In the genomic region with DNA sequence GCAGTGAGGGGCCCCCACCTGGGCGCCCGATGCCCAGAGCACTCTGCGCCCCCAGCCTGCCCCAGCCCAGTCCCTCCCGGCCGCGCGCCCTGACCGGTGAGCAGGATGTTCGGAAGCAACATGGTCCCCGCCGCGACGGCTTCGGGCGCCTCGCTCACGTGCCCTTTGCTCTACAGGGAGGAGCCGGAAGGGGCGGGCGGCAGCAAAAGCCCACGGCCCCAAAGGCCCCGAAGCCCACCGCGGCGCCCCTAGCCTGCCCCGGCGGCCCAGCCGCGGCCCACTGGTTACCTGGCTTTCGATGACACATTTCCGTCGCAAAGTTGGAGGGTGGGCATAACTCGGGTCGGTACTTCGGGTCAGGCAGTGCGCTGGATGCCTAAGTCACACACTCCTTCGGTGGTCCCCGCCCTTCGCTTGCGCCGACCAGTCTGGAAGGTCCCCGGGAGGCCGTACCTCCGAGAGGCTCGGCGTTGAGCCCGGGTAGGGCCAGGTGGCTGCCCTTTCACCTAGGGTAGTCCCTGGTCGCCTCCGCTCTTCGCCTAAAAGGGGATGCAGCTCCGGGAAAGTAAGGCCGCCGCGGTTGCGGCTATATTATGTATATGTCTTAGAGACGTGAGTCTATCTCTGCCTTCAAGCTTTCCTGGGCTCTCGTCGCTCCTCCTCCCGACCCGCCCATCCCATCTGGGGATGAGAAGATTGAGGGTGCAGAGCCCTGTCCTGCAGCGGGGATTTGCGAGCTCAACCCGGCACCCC, we compare ENCODE assay signal across 1 cellular context.
TF ChIP-seq lines count a peak whose summit lies in the region.

A gene (minus strand): TSS at position 152 of the 753 bp plus-strand sequence. CDS start 30 bp downstream, at position 122.
A gene with protein sequence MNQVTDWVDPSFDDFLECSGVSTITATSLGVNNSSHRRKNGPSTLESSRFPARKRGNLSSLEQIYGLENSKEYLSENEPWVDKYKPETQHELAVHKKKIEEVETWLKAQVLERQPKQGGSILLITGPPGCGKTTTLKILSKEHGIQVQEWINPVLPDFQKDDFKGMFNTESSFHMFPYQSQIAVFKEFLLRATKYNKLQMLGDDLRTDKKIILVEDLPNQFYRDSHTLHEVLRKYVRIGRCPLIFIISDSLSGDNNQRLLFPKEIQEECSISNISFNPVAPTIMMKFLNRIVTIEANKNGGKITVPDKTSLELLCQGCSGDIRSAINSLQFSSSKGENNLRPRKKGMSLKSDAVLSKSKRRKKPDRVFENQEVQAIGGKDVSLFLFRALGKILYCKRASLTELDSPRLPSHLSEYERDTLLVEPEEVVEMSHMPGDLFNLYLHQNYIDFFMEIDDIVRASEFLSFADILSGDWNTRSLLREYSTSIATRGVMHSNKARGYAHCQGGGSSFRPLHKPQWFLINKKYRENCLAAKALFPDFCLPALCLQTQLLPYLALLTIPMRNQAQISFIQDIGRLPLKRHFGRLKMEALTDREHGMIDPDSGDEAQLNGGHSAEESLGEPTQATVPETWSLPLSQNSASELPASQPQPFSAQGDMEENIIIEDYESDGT (plus strand): TSS at position 450 of the 753 bp plus-strand sequence. CDS start 2,391 bp downstream, outside the sequence.
A gene with protein sequence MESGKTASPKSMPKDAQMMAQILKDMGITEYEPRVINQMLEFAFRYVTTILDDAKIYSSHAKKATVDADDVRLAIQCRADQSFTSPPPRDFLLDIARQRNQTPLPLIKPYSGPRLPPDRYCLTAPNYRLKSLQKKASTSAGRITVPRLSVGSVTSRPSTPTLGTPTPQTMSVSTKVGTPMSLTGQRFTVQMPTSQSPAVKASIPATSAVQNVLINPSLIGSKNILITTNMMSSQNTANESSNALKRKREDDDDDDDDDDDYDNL (minus strand): TSS at position 152 of the 753 bp plus-strand sequence. CDS start 3,783 bp downstream, outside the sequence.

TF ChIP-seq in WTC11, 78 proteins besides CTCF, POLR2A, EP300 and RAD21 (continued from another document and continues in another):
- TF ChIP-seq, protein P1, sequence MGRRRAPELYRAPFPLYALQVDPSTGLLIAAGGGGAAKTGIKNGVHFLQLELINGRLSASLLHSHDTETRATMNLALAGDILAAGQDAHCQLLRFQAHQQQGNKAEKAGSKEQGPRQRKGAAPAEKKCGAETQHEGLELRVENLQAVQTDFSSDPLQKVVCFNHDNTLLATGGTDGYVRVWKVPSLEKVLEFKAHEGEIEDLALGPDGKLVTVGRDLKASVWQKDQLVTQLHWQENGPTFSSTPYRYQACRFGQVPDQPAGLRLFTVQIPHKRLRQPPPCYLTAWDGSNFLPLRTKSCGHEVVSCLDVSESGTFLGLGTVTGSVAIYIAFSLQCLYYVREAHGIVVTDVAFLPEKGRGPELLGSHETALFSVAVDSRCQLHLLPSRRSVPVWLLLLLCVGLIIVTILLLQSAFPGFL (CRISPR knock-in tag; IDR thresholded peaks at IDR 0.05; ENCODE audit: borderline replicate concordance), result 0 out of 2 replicates have a peak, but pooled peaks have one; percentile 42
- TF ChIP-seq NFYB (CRISPR knock-in tag; conservative IDR thresholded peaks at IDR 0.05; ENCODE audit: low read depth) (0 out of 2 replicates have a peak, but pooled peaks have one; percentile 9), FOXP1 (CRISPR knock-in tag; IDR thresholded peaks at IDR 0.05; ENCODE audit: borderline replicate concordance) (peak; percentile 51), ZNF396 (CRISPR knock-in tag; IDR thresholded peaks at IDR 0.05; ENCODE audit: borderline replicate concordance) (no peak), NFATC4 (CRISPR knock-in tag; IDR thresholded peaks at IDR 0.05) (no peak), EMX1 (CRISPR knock-in tag; IDR thresholded peaks at IDR 0.05) (no peak), FOXK1 (CRISPR knock-in tag; IDR thresholded peaks at IDR 0.05) (peak; percentile 82), ESRRA (CRISPR knock-in tag; IDR thresholded peaks at IDR 0.05; ENCODE audit: borderline replicate concordance) (no peak), TCF7 (CRISPR knock-in tag; IDR thresholded peaks at IDR 0.05; ENCODE audit: low read depth) (no peak), TP53 (CRISPR knock-in tag; IDR thresholded peaks at IDR 0.05) (no peak), JUN (CRISPR knock-in tag; IDR thresholded peaks at IDR 0.05) (no peak), GRHL2 (CRISPR knock-in tag; IDR thresholded peaks at IDR 0.05; ENCODE audit: insufficient replicate concordance, severe bottlenecking) (no peak), ETV6 (CRISPR knock-in tag; IDR thresholded peaks at IDR 0.05) (0 out of 2 replicates have a peak, but pooled peaks have one; percentile 57), IRF2 (CRISPR knock-in tag; IDR thresholded peaks at IDR 0.05; ENCODE audit: borderline replicate concordance, low read depth) (no peak), NFE2L1 (CRISPR knock-in tag; IDR thresholded peaks at IDR 0.05) (no peak), TEAD1 (CRISPR knock-in tag; IDR thresholded peaks at IDR 0.05) (peak; percentile 15; the same call in 1 of the 2 replicates), CBFB (CRISPR knock-in tag; IDR thresholded peaks at IDR 0.05; ENCODE audit: low read depth) (no peak), NR3C1 (CRISPR knock-in tag; conservative IDR thresholded peaks at IDR 0.05; ENCODE audit: low read depth) (no peak), KAT7 (CRISPR knock-in tag; IDR thresholded peaks at IDR 0.05; ENCODE audit: borderline replicate concordance) (peak; percentile 37; the same call in 1 of the 2 replicates), MYBL2 (CRISPR knock-in tag; IDR thresholded peaks at IDR 0.05) (peak; percentile 81), PRRX2 (CRISPR knock-in tag; IDR thresholded peaks at IDR 0.05) (no peak), RELA (CRISPR knock-in tag; IDR thresholded peaks at IDR 0.05; ENCODE audit: borderline replicate concordance) (peak; percentile 2; the same call in 1 of the 2 replicates)
- TF ChIP-seq, protein P2, sequence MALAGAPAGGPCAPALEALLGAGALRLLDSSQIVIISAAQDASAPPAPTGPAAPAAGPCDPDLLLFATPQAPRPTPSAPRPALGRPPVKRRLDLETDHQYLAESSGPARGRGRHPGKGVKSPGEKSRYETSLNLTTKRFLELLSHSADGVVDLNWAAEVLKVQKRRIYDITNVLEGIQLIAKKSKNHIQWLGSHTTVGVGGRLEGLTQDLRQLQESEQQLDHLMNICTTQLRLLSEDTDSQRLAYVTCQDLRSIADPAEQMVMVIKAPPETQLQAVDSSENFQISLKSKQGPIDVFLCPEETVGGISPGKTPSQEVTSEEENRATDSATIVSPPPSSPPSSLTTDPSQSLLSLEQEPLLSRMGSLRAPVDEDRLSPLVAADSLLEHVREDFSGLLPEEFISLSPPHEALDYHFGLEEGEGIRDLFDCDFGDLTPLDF (CRISPR knock-in tag; IDR thresholded peaks at IDR 0.05), result no peak
- TF ChIP-seq, protein P3, sequence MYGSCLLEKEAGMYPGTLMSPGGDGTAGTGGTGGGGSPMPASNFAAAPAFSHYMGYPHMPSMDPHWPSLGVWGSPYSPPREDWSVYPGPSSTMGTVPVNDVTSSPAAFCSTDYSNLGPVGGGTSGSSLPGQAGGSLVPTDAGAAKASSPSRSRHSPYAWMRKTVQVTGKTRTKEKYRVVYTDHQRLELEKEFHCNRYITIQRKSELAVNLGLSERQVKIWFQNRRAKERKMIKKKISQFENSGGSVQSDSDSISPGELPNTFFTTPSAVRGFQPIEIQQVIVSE (CRISPR knock-in tag; IDR thresholded peaks at IDR 0.05; ENCODE audit: borderline replicate concordance), result no peak
- TF ChIP-seq, protein P4, sequence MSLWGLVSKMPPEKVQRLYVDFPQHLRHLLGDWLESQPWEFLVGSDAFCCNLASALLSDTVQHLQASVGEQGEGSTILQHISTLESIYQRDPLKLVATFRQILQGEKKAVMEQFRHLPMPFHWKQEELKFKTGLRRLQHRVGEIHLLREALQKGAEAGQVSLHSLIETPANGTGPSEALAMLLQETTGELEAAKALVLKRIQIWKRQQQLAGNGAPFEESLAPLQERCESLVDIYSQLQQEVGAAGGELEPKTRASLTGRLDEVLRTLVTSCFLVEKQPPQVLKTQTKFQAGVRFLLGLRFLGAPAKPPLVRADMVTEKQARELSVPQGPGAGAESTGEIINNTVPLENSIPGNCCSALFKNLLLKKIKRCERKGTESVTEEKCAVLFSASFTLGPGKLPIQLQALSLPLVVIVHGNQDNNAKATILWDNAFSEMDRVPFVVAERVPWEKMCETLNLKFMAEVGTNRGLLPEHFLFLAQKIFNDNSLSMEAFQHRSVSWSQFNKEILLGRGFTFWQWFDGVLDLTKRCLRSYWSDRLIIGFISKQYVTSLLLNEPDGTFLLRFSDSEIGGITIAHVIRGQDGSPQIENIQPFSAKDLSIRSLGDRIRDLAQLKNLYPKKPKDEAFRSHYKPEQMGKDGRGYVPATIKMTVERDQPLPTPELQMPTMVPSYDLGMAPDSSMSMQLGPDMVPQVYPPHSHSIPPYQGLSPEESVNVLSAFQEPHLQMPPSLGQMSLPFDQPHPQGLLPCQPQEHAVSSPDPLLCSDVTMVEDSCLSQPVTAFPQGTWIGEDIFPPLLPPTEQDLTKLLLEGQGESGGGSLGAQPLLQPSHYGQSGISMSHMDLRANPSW (CRISPR knock-in tag; conservative IDR thresholded peaks at IDR 0.05; ENCODE audit: low read depth), result no peak
- TF ChIP-seq, protein P5, sequence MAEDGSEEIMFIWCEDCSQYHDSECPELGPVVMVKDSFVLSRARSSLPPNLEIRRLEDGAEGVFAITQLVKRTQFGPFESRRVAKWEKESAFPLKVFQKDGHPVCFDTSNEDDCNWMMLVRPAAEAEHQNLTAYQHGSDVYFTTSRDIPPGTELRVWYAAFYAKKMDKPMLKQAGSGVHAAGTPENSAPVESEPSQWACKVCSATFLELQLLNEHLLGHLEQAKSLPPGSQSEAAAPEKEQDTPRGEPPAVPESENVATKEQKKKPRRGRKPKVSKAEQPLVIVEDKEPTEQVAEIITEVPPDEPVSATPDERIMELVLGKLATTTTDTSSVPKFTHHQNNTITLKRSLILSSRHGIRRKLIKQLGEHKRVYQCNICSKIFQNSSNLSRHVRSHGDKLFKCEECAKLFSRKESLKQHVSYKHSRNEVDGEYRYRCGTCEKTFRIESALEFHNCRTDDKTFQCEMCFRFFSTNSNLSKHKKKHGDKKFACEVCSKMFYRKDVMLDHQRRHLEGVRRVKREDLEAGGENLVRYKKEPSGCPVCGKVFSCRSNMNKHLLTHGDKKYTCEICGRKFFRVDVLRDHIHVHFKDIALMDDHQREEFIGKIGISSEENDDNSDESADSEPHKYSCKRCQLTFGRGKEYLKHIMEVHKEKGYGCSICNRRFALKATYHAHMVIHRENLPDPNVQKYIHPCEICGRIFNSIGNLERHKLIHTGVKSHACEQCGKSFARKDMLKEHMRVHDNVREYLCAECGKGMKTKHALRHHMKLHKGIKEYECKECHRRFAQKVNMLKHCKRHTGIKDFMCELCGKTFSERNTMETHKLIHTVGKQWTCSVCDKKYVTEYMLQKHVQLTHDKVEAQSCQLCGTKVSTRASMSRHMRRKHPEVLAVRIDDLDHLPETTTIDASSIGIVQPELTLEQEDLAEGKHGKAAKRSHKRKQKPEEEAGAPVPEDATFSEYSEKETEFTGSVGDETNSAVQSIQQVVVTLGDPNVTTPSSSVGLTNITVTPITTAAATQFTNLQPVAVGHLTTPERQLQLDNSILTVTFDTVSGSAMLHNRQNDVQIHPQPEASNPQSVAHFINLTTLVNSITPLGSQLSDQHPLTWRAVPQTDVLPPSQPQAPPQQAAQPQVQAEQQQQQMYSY (CRISPR knock-in tag; IDR thresholded peaks at IDR 0.05), result no peak
- TF ChIP-seq, protein P6, sequence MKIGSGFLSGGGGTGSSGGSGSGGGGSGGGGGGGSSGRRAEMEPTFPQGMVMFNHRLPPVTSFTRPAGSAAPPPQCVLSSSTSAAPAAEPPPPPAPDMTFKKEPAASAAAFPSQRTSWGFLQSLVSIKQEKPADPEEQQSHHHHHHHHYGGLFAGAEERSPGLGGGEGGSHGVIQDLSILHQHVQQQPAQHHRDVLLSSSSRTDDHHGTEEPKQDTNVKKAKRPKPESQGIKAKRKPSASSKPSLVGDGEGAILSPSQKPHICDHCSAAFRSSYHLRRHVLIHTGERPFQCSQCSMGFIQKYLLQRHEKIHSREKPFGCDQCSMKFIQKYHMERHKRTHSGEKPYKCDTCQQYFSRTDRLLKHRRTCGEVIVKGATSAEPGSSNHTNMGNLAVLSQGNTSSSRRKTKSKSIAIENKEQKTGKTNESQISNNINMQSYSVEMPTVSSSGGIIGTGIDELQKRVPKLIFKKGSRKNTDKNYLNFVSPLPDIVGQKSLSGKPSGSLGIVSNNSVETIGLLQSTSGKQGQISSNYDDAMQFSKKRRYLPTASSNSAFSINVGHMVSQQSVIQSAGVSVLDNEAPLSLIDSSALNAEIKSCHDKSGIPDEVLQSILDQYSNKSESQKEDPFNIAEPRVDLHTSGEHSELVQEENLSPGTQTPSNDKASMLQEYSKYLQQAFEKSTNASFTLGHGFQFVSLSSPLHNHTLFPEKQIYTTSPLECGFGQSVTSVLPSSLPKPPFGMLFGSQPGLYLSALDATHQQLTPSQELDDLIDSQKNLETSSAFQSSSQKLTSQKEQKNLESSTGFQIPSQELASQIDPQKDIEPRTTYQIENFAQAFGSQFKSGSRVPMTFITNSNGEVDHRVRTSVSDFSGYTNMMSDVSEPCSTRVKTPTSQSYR (CRISPR knock-in tag; IDR thresholded peaks at IDR 0.05), result 0 out of 2 replicates have a peak, but pooled peaks have one; percentile 8
- TF ChIP-seq, protein P7, sequence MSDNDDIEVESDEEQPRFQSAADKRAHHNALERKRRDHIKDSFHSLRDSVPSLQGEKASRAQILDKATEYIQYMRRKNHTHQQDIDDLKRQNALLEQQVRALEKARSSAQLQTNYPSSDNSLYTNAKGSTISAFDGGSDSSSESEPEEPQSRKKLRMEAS (CRISPR knock-in tag; IDR thresholded peaks at IDR 0.05), result peak; percentile 91
- TF ChIP-seq, protein P8, sequence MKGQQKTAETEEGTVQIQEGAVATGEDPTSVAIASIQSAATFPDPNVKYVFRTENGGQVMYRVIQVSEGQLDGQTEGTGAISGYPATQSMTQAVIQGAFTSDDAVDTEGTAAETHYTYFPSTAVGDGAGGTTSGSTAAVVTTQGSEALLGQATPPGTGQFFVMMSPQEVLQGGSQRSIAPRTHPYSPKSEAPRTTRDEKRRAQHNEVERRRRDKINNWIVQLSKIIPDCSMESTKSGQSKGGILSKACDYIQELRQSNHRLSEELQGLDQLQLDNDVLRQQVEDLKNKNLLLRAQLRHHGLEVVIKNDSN (CRISPR knock-in tag; IDR thresholded peaks at IDR 0.05), result peak; percentile 95
- TF ChIP-seq, protein P9, sequence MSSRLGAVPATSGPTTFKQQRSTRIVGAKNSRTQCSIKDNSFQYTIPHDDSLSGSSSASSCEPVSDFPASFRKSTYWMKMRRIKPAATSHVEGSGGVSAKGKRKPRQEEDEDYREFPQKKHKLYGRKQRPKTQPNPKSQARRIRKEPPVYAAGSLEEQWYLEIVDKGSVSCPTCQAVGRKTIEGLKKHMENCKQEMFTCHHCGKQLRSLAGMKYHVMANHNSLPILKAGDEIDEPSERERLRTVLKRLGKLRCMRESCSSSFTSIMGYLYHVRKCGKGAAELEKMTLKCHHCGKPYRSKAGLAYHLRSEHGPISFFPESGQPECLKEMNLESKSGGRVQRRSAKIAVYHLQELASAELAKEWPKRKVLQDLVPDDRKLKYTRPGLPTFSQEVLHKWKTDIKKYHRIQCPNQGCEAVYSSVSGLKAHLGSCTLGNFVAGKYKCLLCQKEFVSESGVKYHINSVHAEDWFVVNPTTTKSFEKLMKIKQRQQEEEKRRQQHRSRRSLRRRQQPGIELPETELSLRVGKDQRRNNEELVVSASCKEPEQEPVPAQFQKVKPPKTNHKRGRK (CRISPR knock-in tag; IDR thresholded peaks at IDR 0.05; ENCODE audit: borderline replicate concordance), result no peak
- TF ChIP-seq, protein P10, sequence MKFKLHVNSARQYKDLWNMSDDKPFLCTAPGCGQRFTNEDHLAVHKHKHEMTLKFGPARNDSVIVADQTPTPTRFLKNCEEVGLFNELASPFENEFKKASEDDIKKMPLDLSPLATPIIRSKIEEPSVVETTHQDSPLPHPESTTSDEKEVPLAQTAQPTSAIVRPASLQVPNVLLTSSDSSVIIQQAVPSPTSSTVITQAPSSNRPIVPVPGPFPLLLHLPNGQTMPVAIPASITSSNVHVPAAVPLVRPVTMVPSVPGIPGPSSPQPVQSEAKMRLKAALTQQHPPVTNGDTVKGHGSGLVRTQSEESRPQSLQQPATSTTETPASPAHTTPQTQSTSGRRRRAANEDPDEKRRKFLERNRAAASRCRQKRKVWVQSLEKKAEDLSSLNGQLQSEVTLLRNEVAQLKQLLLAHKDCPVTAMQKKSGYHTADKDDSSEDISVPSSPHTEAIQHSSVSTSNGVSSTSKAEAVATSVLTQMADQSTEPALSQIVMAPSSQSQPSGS (CRISPR knock-in tag; IDR thresholded peaks at IDR 0.05; ENCODE audit: borderline replicate concordance, low read depth), result no peak
